11 cellular contexts compared by ENCODE assay signal in genomic region chr19:4278460-4278901, GRCh38. TPM values are rescaled to one million over a fixed set of nuclear protein-coding genes. Genes with fewer than 3 reads are reported as not detected.
DNase-seq lines count a peak whose midpoint lies in the region; TF ChIP-seq lines count a peak whose summit lies in the region.
"Had no signal": no experiment of that assay in that cellular context is flagged by ENCODE, and none has a peak within 500 bp of the region (broad histone marks: within the 10 kb centered on the region; RNA-seq: fewer than 3 reads in every experiment).

No MANE protein-coding gene starts in this region.

- H3K4me1 ChIP-seq in Caco-2 = peaks cover 3% of the 10 kb centered on the region; the same call in 1 of the 2 replicates
- H3K4me1 ChIP-seq in Karpas-422 (ENCODE audit: low read length) = no peaks in the 10 kb centered on the region

- no peaks in the 10 kb centered on the region for H3K9me3 Mint-ChIP-seq in Caco-2 (ENCODE audit: unreplicated experiment)
- H3K9me3 Mint-ChIP-seq in chondrocyte (ENCODE audit: low read depth) = no peaks in the 10 kb centered on the region
- H3K9me3 Mint-ChIP-seq: stimulated activated naive B cell treated with anti-CD40 and anti-IgM and Interleukin-4, amounts not matched to agents 10 μg/mL and 1 μg/mL and 100 μg/mL, for 72 hours had no signal

- intact Hi-C loops in Caco-2 (cut with micrococcal nuclease; ENCODE audit: unreplicated experiment) = no loop called here

- no peak for DNase-seq in Caco-2
- peak; percentile 31 for DNase-seq in Karpas-422
- DNase-seq in chondrocyte (ENCODE audit: low spot score) = no peak
- no peak for DNase-seq in cerebellar cortex (ENCODE audit: low spot score)
- no peak for DNase-seq in GDM1 (lab: John Stamatoyannopoulos, UW)
- DNase-seq in activated CD8-positive, alpha-beta memory T cell treated with anti-CD3 and anti-CD28 coated beads, Interleukin-2, amount 50 U/mL, for 4 hours = no peak
- DNase-seq: NCI-H187; stimulated activated naive B cell treated with anti-CD40 and anti-IgM and Interleukin-4, amounts not matched to agents 10 μg/mL and 1 μg/mL and 100 μg/mL, for 72 hours had no signal

- H3K27me3 Mint-ChIP-seq in Caco-2 (ENCODE audit: insufficient read depth, unreplicated experiment) (peaks cover 7% of the 10 kb centered on the region), chondrocyte (ENCODE audit: low read depth) (peaks cover 26% of the 10 kb centered on the region)

- H3K36me3 ChIP-seq in Caco-2 (ENCODE audit: control insufficient read depth, insufficient read depth, low read length) (no peaks in the 10 kb centered on the region), Karpas-422 (ENCODE audit: insufficient read depth, low read length) (no peaks in the 10 kb centered on the region), neural cell (ENCODE audit: insufficient read depth, low read length) (no peaks in the 10 kb centered on the region)

- H3K9me3 ChIP-seq in Caco-2 (no peaks in the 10 kb centered on the region), Karpas-422 (ENCODE audit: low read length) (no peaks in the 10 kb centered on the region), neural cell (ENCODE audit: low read length) (no peaks in the 10 kb centered on the region)

- TF ChIP-seq CTCF in Caco-2 (IDR thresholded peaks at IDR 0.05; ENCODE audit: insufficient read depth in 1 of 2, low read depth in 1 of 2, low read length in 1 of 2, severe bottlenecking in 1 of 2, unreplicated experiment in 1 of 2) = no peak
- TF ChIP-seq CTCF in chondrocyte (IDR thresholded peaks at IDR 0.05) = no peak
- TF ChIP-seq CTCF in neural cell (IDR thresholded peaks at IDR 0.05; ENCODE audit: poor library complexity, severe bottlenecking) = no peak

- H3K9me2 ChIP-seq in Karpas-422 (replicated peaks; ENCODE audit: insufficient read depth, low read length) = no peaks in the 10 kb centered on the region
- no peaks in the 10 kb centered on the region for H3K9me2 ChIP-seq in neural cell (ENCODE audit: insufficient read depth, low read length)

- H3K27me3 ChIP-seq in Caco-2 (replicated peaks; ENCODE audit: control insufficient read depth, insufficient read depth, low read length) (no peaks in the 10 kb centered on the region), Karpas-422 (ENCODE audit: low read length) (no peaks in the 10 kb centered on the region), neural cell (ENCODE audit: insufficient read depth, low read depth, low read length) (no peaks in the 10 kb centered on the region)

- H3K4me2 ChIP-seq in Karpas-422 (ENCODE audit: low read depth, low read length, poor library complexity, severe bottlenecking) (no peak overlapping the region), neural cell (ENCODE audit: low read length) (no peak overlapping the region)

- H3K4me1 Mint-ChIP-seq in Caco-2 (ENCODE audit: low read depth, unreplicated experiment) = peaks cover 7% of the 10 kb centered on the region
- peaks cover 6% of the 10 kb centered on the region for H3K4me1 Mint-ChIP-seq in chondrocyte (ENCODE audit: low read depth)

- CTCF ChIA-PET in Caco-2 (lab: Charles Lee) = interaction anchor here (1.4 kb wide), 1 partner anchor 11 kb away, joined by 11 read pairs; no protein-coding TSS in a partner anchor

- no peak overlapping the region for H2AFZ ChIP-seq in Karpas-422 (ENCODE audit: low read length)
- peak overlapping the region; percentile 45 for H2AFZ ChIP-seq in neural cell (ENCODE audit: low read depth, low read length)

- TF ChIP-seq RAD21 in neural cell (conservative IDR thresholded peaks at IDR 0.05) = no peak

- H3K4me3 Mint-ChIP-seq in Caco-2 (ENCODE audit: unreplicated experiment) = peak overlapping the region; percentile 27
- peak overlapping the region; percentile 42 for H3K4me3 Mint-ChIP-seq in chondrocyte (ENCODE audit: unreplicated experiment)

- POLR2A ChIA-PET in Caco-2 (lab: Charles Lee) = no interaction called here

- no peaks in the 10 kb centered on the region for H4K20me1 ChIP-seq in Karpas-422 (ENCODE audit: insufficient read depth, low read depth, low read length)
- H4K20me1 ChIP-seq in neural cell (ENCODE audit: insufficient read depth) = no peaks in the 10 kb centered on the region

- H3K27ac ChIP-seq in Karpas-422 (ENCODE audit: low read length) (no peak overlapping the region), neural cell (ENCODE audit: low read length) (peak overlapping the region; percentile 86)

- H3K36me3 Mint-ChIP-seq in Caco-2 (ENCODE audit: insufficient read depth, unreplicated experiment) (no peaks in the 10 kb centered on the region), chondrocyte (ENCODE audit: low read depth) (no peaks in the 10 kb centered on the region)

- no peaks in the 10 kb centered on the region for H3F3A ChIP-seq in neural cell (ENCODE audit: insufficient read depth, low read length, poor library complexity, severe bottlenecking)

- H3K9ac ChIP-seq in Karpas-422 (ENCODE audit: low read length) = no peak overlapping the region
- H3K9ac ChIP-seq in neural cell (ENCODE audit: low read length) = peak overlapping the region; percentile 92

- no TSS peak for BruUV-seq in Caco-2 (replicated peaks; lab: Mats Ljungman, UMichigan)

- H3K27ac Mint-ChIP-seq in Caco-2 (ENCODE audit: unreplicated experiment) (no peak overlapping the region), chondrocyte (ENCODE audit: unreplicated experiment) (no peak overlapping the region)
- H3K27ac Mint-ChIP-seq: stimulated activated naive B cell treated with anti-CD40 and anti-IgM and Interleukin-4, amounts not matched to agents 10 μg/mL and 1 μg/mL and 100 μg/mL, for 72 hours had no signal

- H3K4me3 ChIP-seq in Caco-2 (ENCODE audit: low read depth, low read length) (peak overlapping the region; percentile 11; the same call in 1 of the 2 replicates), Karpas-422 (ENCODE audit: low read length) (no peak overlapping the region), neural cell (ENCODE audit: low read length) (peak overlapping the region; percentile 89)

- TF ChIP-seq EP300 in neural cell (conservative IDR thresholded peaks at IDR 0.05; ENCODE audit: poor library complexity, severe bottlenecking) = no peak

- H3K79me2 ChIP-seq in Karpas-422 (ENCODE audit: low read length) (no peaks in the 10 kb centered on the region), neural cell (replicated peaks; ENCODE audit: insufficient read depth, low read length) (peaks cover 9% of the 10 kb centered on the region)

TF ChIP-seq in neural cell, 6 proteins besides CTCF, POLR2A, EP300 and RAD21:
- TF ChIP-seq SMC3 (conservative IDR thresholded peaks at IDR 0.05; ENCODE audit: poor library complexity) (no peak), POLR2AphosphoS5 (IDR thresholded peaks at IDR 0.05) (no peak), EZH2 (IDR thresholded peaks at IDR 0.05; ENCODE audit: borderline replicate concordance, insufficient read depth, low read length, poor library complexity, severe bottlenecking) (no peak), TAF1 (IDR thresholded peaks at IDR 0.05; ENCODE audit: low read depth) (no peak), REST (IDR thresholded peaks at IDR 0.05; ENCODE audit: borderline replicate concordance) (no peak), MXI1 (conservative IDR thresholded peaks at IDR 0.05; ENCODE audit: poor library complexity, severe bottlenecking) (no peak)

RNA-seq across cellular contexts. Expression of gene SHD, which starts 0.6 kb away (rescaled TPM):
- 1.4 and 3.5 TPM in 2 replicates for total RNA-seq in Caco-2 (2022)
- 0.61 TPM in 1 of 2 replicates, not detected in the other for total RNA-seq in Karpas-422 (2014; rRNA removed; shearing (Covaris generic); ENCODE audit: low replicate concordance)
- total RNA-seq in chondrocyte = not detected in 3 replicates
- polyA plus RNA-seq in neural cell = 188 and 191 TPM in 2 replicates
- 70.6 and 94.0 TPM in 2 replicates for polyA minus RNA-seq in neural cell
- total RNA-seq: endothelial cell of umbilical vein, OCI-LY7 had no signal
- polyA plus RNA-seq: endothelial cell of umbilical vein had no signal

RNA-seq across cellular contexts. Expression of gene TMIGD2, which starts 23.7 kb away (rescaled TPM):
- total RNA-seq in Caco-2 (2022) = not detected in 2 replicates
- total RNA-seq in Karpas-422 (2014; rRNA removed; shearing (Covaris generic); ENCODE audit: low replicate concordance) = not detected in 2 replicates
- total RNA-seq in chondrocyte = not detected in 3 replicates
- polyA plus RNA-seq in neural cell = not detected in 2 replicates
- not detected in 2 replicates for polyA minus RNA-seq in neural cell
- total RNA-seq: endothelial cell of umbilical vein had no signal
- polyA plus RNA-seq: endothelial cell of umbilical vein had no signal

RNA-seq across cellular contexts. Expression of gene FSD1, which starts 25.9 kb away (rescaled TPM):
- total RNA-seq in Caco-2 (2022) (9.0 and 15.6 TPM in 2 replicates), chondrocyte (8.8 to 13.7 TPM (median 11.6 TPM) in 3 replicates)
- total RNA-seq in Karpas-422 (2014; rRNA removed; shearing (Covaris generic); ENCODE audit: low replicate concordance) = not detected in 2 replicates
- polyA plus RNA-seq in neural cell = 114 and 158 TPM in 2 replicates
- 57.9 and 63.3 TPM in 2 replicates for polyA minus RNA-seq in neural cell

RNA-seq across cellular contexts. Expression of gene YJU2, which starts 31.6 kb away (rescaled TPM):
- total RNA-seq in Caco-2 (2022) (19.5 TPM in 2 replicates), chondrocyte (12.2 to 13.7 TPM (median 13.3 TPM) in 3 replicates)
- total RNA-seq in Karpas-422 (2014; rRNA removed; shearing (Covaris generic); ENCODE audit: low replicate concordance) = 5.6 and 16.7 TPM in 2 replicates
- polyA plus RNA-seq in neural cell = 32.6 and 35.4 TPM in 2 replicates
- 22.2 and 26.9 TPM in 2 replicates for polyA minus RNA-seq in neural cell

RNA-seq across cellular contexts. Expression of gene EBI3, which starts 49.2 kb away (rescaled TPM):
- 0.68 and 0.81 TPM in 2 replicates for total RNA-seq in Caco-2 (2022)
- total RNA-seq in Karpas-422 (2014; rRNA removed; shearing (Covaris generic); ENCODE audit: low replicate concordance) = not detected in 2 replicates
- total RNA-seq in chondrocyte = 1.2 to 2.6 TPM (median 1.2 TPM) in 3 replicates
- not detected in 2 replicates for polyA plus RNA-seq in neural cell
- not detected in 2 replicates for polyA minus RNA-seq in neural cell
- total RNA-seq: OCI-LY7 had no signal
